Comparison of ENCODE assay signal across 33 cellular contexts in genomic region chr3:32903953-32904352, GRCh38. TPM values are rescaled to one million over a fixed set of nuclear protein-coding genes. Genes with fewer than 3 reads are reported as not detected.
"Had no signal": no experiment of that assay in that cellular context is flagged by ENCODE, and none has a peak within 500 bp of the region (broad histone marks: within the 10 kb centered on the region; RNA-seq: fewer than 3 reads in every experiment).

No MANE protein-coding gene starts in this region.

- H3K36me3 Mint-ChIP-seq: activated naive CD8-positive, alpha-beta T cell had no signal

- H3K4me3 Mint-ChIP-seq: activated CD4-positive, alpha-beta T cell treated with anti-CD3 and anti-CD28 coated beads for 36 hours; activated CD8-positive, alpha-beta T cell treated with anti-CD3 and anti-CD28 coated beads, Interleukin-2, amount 10 ng/mL, durations not matched to agents 7 days and 5 days; activated naive CD4-positive, alpha-beta T cell treated with anti-CD3 and anti-CD28 coated beads for 36 hours; activated naive CD8-positive, alpha-beta T cell treated with anti-CD3 and anti-CD28 coated beads, Interleukin-2, amount 50 U/mL, for 24 hours; activated T-cell treated with anti-CD3 and anti-CD28 coated beads, Interleukin-2, amount 50 U/mL, for 24 hours; T-helper 1 cell treated with Interleukin-12 subunit alpha and Interleukin-12 subunit beta and Interleukin-4 antibody, amounts not matched to agents 30 μg/mL and 1 μg/mL, for 36 hours; T-helper 2 cell treated with Interferon-gamma antibody and Interleukin-4, amounts not matched to agents 5 μg/mL and 100 μg/mL, for 36 hours had no signal

- H3K9me3 ChIP-seq: MG63, Peyer's patch, SJSA1, SK-N-SH had no signal

- H3K4me3 ChIP-seq: MG63, Peyer's patch, SJSA1 had no signal

- ATAC-seq: activated CD4-positive, alpha-beta T cell treated with anti-CD3 and anti-CD28 coated beads for 36 hours; activated CD4-positive, CD25-positive, alpha-beta regulatory T cell treated with anti-CD3 and anti-CD28 coated beads, Interleukin-2, amount 50 U/mL, for 24 hours; activated CD8-positive, alpha-beta T cell treated with anti-CD3 and anti-CD28 coated beads, Interleukin-2, amount 10 ng/mL, durations not matched to agents 7 days and 5 days; activated naive CD8-positive, alpha-beta T cell treated with anti-CD3 and anti-CD28 coated beads, Interleukin-2, amount 50 U/mL, for 24 hours had no signal

- H3K4me1 ChIP-seq: Peyer's patch, SJSA1 had no signal

- DNase-seq: activated CD4-positive, alpha-beta T cell treated with anti-CD3 and anti-CD28 coated beads for 36 hours; activated CD4-positive, alpha-beta T cell treated with anti-CD3 and anti-CD28 coated beads, Interleukin-2, amount 10 ng/mL, durations not matched to agents 7 days and 5 days; activated CD4-positive, alpha-beta T cell treated with anti-CD3 and anti-CD28 coated beads, Interleukin-2, amount 50 U/mL, for 48 hours; activated CD8-positive, alpha-beta T cell treated with anti-CD3 and anti-CD28 coated beads, Interleukin-2, amount 10 ng/mL, durations not matched to agents 7 days and 5 days; activated gamma-delta T cell; activated naive CD4-positive, alpha-beta T cell treated with anti-CD3 and anti-CD28 coated beads for 36 hours; activated naive CD8-positive, alpha-beta T cell treated with anti-CD3 and anti-CD28 coated beads, Interleukin-2, amount 50 U/mL, for 24 hours; activated T-cell treated with anti-CD3 and anti-CD28 coated beads, Interleukin-2, amount 50 U/mL, for 24 hours; anterior cingulate cortex; brain microvascular endothelial cell; central memory CD4-positive, alpha-beta T cell; Kasumi-1; KG1; MG63; NCI-H1048; NCI-H1105 treated with DMSO at 0.1 percent for 48 hours; NCI-H1436; NCI-H1694; NCI-H2029; NCI-H345; NCI-H524 treated with DMSO at 0.1 percent for 48 hours; PC-3; Peyer's patch; RPMI8226; SHP77 treated with DMSO at 0.1 percent for 48 hours; SK-N-SH had no signal

- H3K27ac Mint-ChIP-seq: activated CD4-positive, alpha-beta T cell treated with anti-CD3 and anti-CD28 coated beads for 36 hours; activated CD4-positive, alpha-beta T cell treated with anti-CD3 and anti-CD28 coated beads, Interleukin-2, amount 10 ng/mL, durations not matched to agents 7 days and 5 days; activated CD8-positive, alpha-beta T cell treated with anti-CD3 and anti-CD28 coated beads, Interleukin-2, amount 10 ng/mL, durations not matched to agents 7 days and 5 days; activated naive CD4-positive, alpha-beta T cell treated with anti-CD3 and anti-CD28 coated beads for 36 hours; activated naive CD8-positive, alpha-beta T cell; activated naive CD8-positive, alpha-beta T cell treated with anti-CD3 and anti-CD28 coated beads, Interleukin-2, amount 50 U/mL, for 24 hours; activated T-cell treated with anti-CD3 and anti-CD28 coated beads, Interleukin-2, amount 50 U/mL, for 24 hours; activated T-helper 2 cell treated with anti-CD3 and anti-CD28 coated beads, Interferon-gamma antibody, Interleukin-2, Interleukin-4, amounts not matched to agents 10 μg/mL and 5 μg/mL and 100 μg/mL, durations not matched to agents 14 hours and 24 hours and 36 hours; T-helper 1 cell treated with Interleukin-12 subunit alpha and Interleukin-12 subunit beta and Interleukin-4 antibody, amounts not matched to agents 30 μg/mL and 1 μg/mL, for 36 hours; T-helper 2 cell treated with Interferon-gamma antibody and Interleukin-4, amounts not matched to agents 5 μg/mL and 100 μg/mL, for 36 hours had no signal

- H3K9me3 Mint-ChIP-seq: activated CD4-positive, alpha-beta T cell treated with anti-CD3 and anti-CD28 coated beads, Interleukin-2, amount 10 ng/mL, durations not matched to agents 7 days and 5 days; activated naive CD4-positive, alpha-beta T cell treated with anti-CD3 and anti-CD28 coated beads for 36 hours; activated naive CD8-positive, alpha-beta T cell treated with anti-CD3 and anti-CD28 coated beads, Interleukin-2, amount 50 U/mL, for 24 hours; activated T-cell treated with anti-CD3 and anti-CD28 coated beads, Interleukin-2, amount 50 U/mL, for 24 hours; activated T-helper 2 cell treated with anti-CD3 and anti-CD28 coated beads, Interferon-gamma antibody, Interleukin-2, Interleukin-4, amounts not matched to agents 10 μg/mL and 5 μg/mL and 100 μg/mL, durations not matched to agents 14 hours and 24 hours and 36 hours; T-helper 1 cell treated with Interleukin-12 subunit alpha and Interleukin-12 subunit beta and Interleukin-4 antibody, amounts not matched to agents 30 μg/mL and 1 μg/mL, for 36 hours; T-helper 2 cell treated with Interferon-gamma antibody and Interleukin-4, amounts not matched to agents 5 μg/mL and 100 μg/mL, for 36 hours had no signal

- H3K27me3 ChIP-seq: brain microvascular endothelial cell, MG63, Peyer's patch had no signal

- H3K4me1 Mint-ChIP-seq: activated CD4-positive, alpha-beta T cell treated with anti-CD3 and anti-CD28 coated beads for 36 hours; activated naive CD8-positive, alpha-beta T cell treated with anti-CD3 and anti-CD28 coated beads, Interleukin-2, amount 50 U/mL, for 24 hours had no signal

- H3K27ac ChIP-seq: brain microvascular endothelial cell, Peyer's patch, SJSA1 had no signal

RNA-seq across cellular contexts. Expression of gene CCR4, which starts 47.5 kb away (rescaled TPM):
- total RNA-seq: NCI-H460, Peyer's patch, SJSA1 had no signal
- polyA plus RNA-seq: SK-N-SH had no signal
